In genomic region chr16:19524866-19525723, GRCh38 we compare ENCODE assay signal across 8 cellular contexts. TPM values are rescaled to one million over a fixed set of nuclear protein-coding genes. Genes with fewer than 3 reads are reported as not detected.
A peak's percentile ranks its signal among the peaks of the same experiment; 100 is the strongest.
DNase-seq lines count a peak whose midpoint lies in the region; ATAC-seq and TF ChIP-seq lines count a peak whose summit lies in the region.

No MANE protein-coding gene starts in this region.

- CTCF ChIA-PET in CD4-positive, alpha-beta T cell (lab: Charles Lee) = interaction anchor here (1.2 to 4.1 kb wide), 4 partner anchors 11 to 35 kb away, joined by 4 to 40 read pairs (median 4); partner anchors contain the start of gene VPS35L

- peak overlapping the region; percentile 99 for H3K4me3 Mint-ChIP-seq in CD4-positive, alpha-beta T cell

- peak overlapping the region; percentile 72 to 73 for H3K9ac ChIP-seq in stomach smooth muscle (ENCODE audit: low read length in 2 of 2)

- H3K4me3 ChIP-seq in iPS-18c (ENCODE audit: insufficient read depth, low read depth, low read length) = peak overlapping the region; percentile 88
- peak overlapping the region; percentile 75 to 94 for H3K4me3 ChIP-seq in stomach smooth muscle (ENCODE audit: low read length in 2 of 2)

- POLR2A ChIA-PET in CD4-positive, alpha-beta T cell (lab: Charles Lee) = interaction anchor here (1.0 to 2.4 kb wide), 3 partner anchors 30 to 457 kb away, joined by 3 to 65 read pairs (median 10); partner anchors contain the start of genes COQ7 and VPS35L

- no peak overlapping the region for H3K27ac ChIP-seq in CD4-positive, alpha-beta T cell (ENCODE audit: low read depth, low read length)
- peak overlapping the region; percentile 85 for H3K27ac ChIP-seq in KOPT-K1 (ENCODE audit: low read depth, low read length, poor library complexity, severe bottlenecking)
- no peak overlapping the region for H3K27ac ChIP-seq in stomach smooth muscle (ENCODE audit: low read length)

- peaks cover 39% of the 10 kb centered on the region for H3K36me3 Mint-ChIP-seq in CD4-positive, alpha-beta T cell (ENCODE audit: low read depth)
- H3K36me3 Mint-ChIP-seq in activated naive CD4-positive, alpha-beta T cell treated with anti-CD3 and anti-CD28 coated beads, Interleukin-2, amount 50 U/mL, for 72 hours = peaks cover 21 to 34% of the 10 kb centered on the region in 2 donors

- peaks cover 44% of the 10 kb centered on the region for H3K4me1 Mint-ChIP-seq in CD4-positive, alpha-beta T cell (ENCODE audit: low read depth)

- H3K9me3 ChIP-seq in CD4-positive, alpha-beta T cell (ENCODE audit: control insufficient read depth, low read length) = no peaks in the 10 kb centered on the region
- no peaks in the 10 kb centered on the region for H3K9me3 ChIP-seq in KOPT-K1 (ENCODE audit: insufficient read depth, low read length, poor library complexity, severe bottlenecking)
- H3K9me3 ChIP-seq in iPS-18c (ENCODE audit: control insufficient read depth, insufficient read depth, low read length) = no peaks in the 10 kb centered on the region
- no peaks in the 10 kb centered on the region for H3K9me3 ChIP-seq in stomach smooth muscle (ENCODE audit: control insufficient read depth in 2 of 2, low read length in 2 of 2)

- peaks cover 30% of the 10 kb centered on the region for H3K4me1 ChIP-seq in stomach smooth muscle (ENCODE audit: control insufficient read depth, insufficient read depth, low read length)

- ATAC-seq in CD4-positive, alpha-beta T cell (ENCODE audit: poor library complexity) = no peak
- no peak for ATAC-seq in activated naive CD4-positive, alpha-beta T cell treated with anti-CD3 and anti-CD28 coated beads, Interleukin-2, amount 50 U/mL, for 72 hours
- ATAC-seq in left colon = no peak

- no peak for TF ChIP-seq CTCF in CD4-positive, alpha-beta T cell (IDR thresholded peaks at IDR 0.05)
- no peak for TF ChIP-seq CTCF in GM10266 (IDR thresholded peaks at IDR 0.05; ENCODE audit: control insufficient read depth, insufficient read depth, low read depth, missing control alignments)

- DNase-seq in CD4-positive, alpha-beta T cell = no peak
- DNase-seq in activated naive CD4-positive, alpha-beta T cell treated with anti-CD3 and anti-CD28 coated beads, Interleukin-2, amount 50 U/mL, for 72 hours (ENCODE audit: low spot score in 2 of 2) = no peak
- DNase-seq in GM10266 (ENCODE audit: extremely low spot score) = no peak
- no peak for DNase-seq in NCI-H345 (lab: John Stamatoyannopoulos, UW)
- no peak for DNase-seq in left colon

- H3K27me3 ChIP-seq in CD4-positive, alpha-beta T cell (ENCODE audit: control insufficient read depth, insufficient read depth, low read length) = no peaks in the 10 kb centered on the region
- H3K27me3 ChIP-seq in stomach smooth muscle (ENCODE audit: control insufficient read depth in 1 of 2, insufficient read depth in 2 of 2, low read length in 2 of 2) = no peaks in the 10 kb centered on the region

- H3K9me3 Mint-ChIP-seq in CD4-positive, alpha-beta T cell = no peaks in the 10 kb centered on the region
- no peaks in the 10 kb centered on the region for H3K9me3 Mint-ChIP-seq in activated naive CD4-positive, alpha-beta T cell treated with anti-CD3 and anti-CD28 coated beads, Interleukin-2, amount 50 U/mL, for 72 hours

- intact Hi-C loops in CD4-positive, alpha-beta T cell (cut with DNase I, micrococcal nuclease) = loop anchor here (1.0 to 10.0 kb wide), 7 partner anchors 29 to 1380 kb away; partner anchors contain the start of genes ARL6IP1 (in 1 of the 2), COQ7 (in 1 of the 2), DCUN1D3 (in 1 of the 2) and GPRC5B (in 1 of the 2)
- intact Hi-C loops in left colon (cut with DNase I, micrococcal nuclease) = no loop called here

- peak overlapping the region; percentile 85 for H3K27ac Mint-ChIP-seq in CD4-positive, alpha-beta T cell
- peak overlapping the region; percentile 52 to 96 for H3K27ac Mint-ChIP-seq in activated naive CD4-positive, alpha-beta T cell treated with anti-CD3 and anti-CD28 coated beads, Interleukin-2, amount 50 U/mL, for 72 hours

- H3K36me3 ChIP-seq in KOPT-K1 (ENCODE audit: insufficient read depth, low read length) (peaks cover 28% of the 10 kb centered on the region), stomach smooth muscle (ENCODE audit: control insufficient read depth in 2 of 2, insufficient read depth in 2 of 2, low read length in 2 of 2) (peaks cover 0 to 8% of the 10 kb centered on the region in 2 donors)

- no peaks in the 10 kb centered on the region for H3K27me3 Mint-ChIP-seq in CD4-positive, alpha-beta T cell

RNA-seq across cellular contexts. Expression of gene CCP110, which starts 1.4 kb away (rescaled TPM):
- 10 to 100 TPM; 14.8 to 15.4 TPM for total RNA-seq in CD4-positive, alpha-beta T cell
- 10 to 100 TPM; 29.3 to 49.7 TPM for total RNA-seq in activated naive CD4-positive, alpha-beta T cell treated with anti-CD3 and anti-CD28 coated beads, Interleukin-2, amount 50 U/mL, for 72 hours
- 1 to 10 TPM; 9.0 to 9.9 TPM for total RNA-seq in left colon

RNA-seq across cellular contexts. Expression of gene GDE1, which starts 3.2 kb away (rescaled TPM):
- 10 to 100 TPM; 22.0 to 22.2 TPM for total RNA-seq in CD4-positive, alpha-beta T cell
- 10 to 100 TPM; 16.8 to 29.6 TPM for total RNA-seq in activated naive CD4-positive, alpha-beta T cell treated with anti-CD3 and anti-CD28 coated beads, Interleukin-2, amount 50 U/mL, for 72 hours
- total RNA-seq in left colon = 100 to 1,000 TPM; 116 to 126 TPM

RNA-seq across cellular contexts. Expression of gene VPS35L, which starts 30.4 kb away (rescaled TPM):
- 10 to 100 TPM; 25.8 to 28.3 TPM for total RNA-seq in CD4-positive, alpha-beta T cell
- 10 to 100 TPM; 47.5 to 49.0 TPM for total RNA-seq in activated naive CD4-positive, alpha-beta T cell treated with anti-CD3 and anti-CD28 coated beads, Interleukin-2, amount 50 U/mL, for 72 hours
- total RNA-seq in left colon = 10 to 100 TPM; 51.1 to 53.0 TPM

Comparison
In these comparisons a context has a peak if more than half of its experiments do, and no peak if none do; other contexts are left out.
1. intact Hi-C loops: an anchor here in CD4-positive, alpha-beta T cell (1.0 to 10.0 kb wide); none called in left colon.